ENCODE assay signal across 8 cellular contexts in the genomic region with DNA sequence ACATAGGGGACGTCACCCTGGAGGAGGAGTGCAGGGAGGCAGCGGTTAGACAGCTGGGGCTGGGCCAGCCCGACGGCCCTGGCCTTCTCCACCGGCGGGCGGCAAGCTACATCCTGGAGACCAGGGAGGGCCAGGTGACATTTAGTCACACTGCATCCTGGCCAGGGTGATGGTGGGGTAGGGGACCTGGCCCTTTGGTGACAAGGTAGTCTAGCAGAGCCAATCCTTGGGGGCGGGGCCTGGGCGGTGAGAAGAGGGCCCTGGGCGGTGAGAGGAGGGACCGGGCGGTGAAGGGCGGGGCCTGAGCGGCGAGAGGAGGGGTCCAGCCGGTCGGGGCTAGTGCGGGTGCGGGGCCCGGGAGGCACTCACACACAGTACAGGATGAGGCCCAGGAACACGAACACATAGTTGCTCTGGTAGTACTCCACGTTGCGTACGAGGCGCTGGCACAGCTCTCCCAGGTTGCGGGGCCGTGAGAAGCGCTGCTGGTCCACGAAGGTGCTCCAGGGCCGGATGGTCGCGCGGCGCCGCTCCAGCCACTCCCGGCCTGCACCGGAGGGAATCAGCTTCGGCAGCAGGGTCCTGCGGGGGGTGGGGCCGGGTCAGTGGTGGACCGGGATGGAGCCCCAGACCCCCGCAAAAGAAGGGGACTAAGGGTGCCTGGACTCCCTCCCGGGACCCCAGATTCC.
DNase-seq lines count a peak whose midpoint lies in the region; ATAC-seq and TF ChIP-seq lines count a peak whose summit lies in the region.

No MANE protein-coding gene starts in this region.

- ATAC-seq in HG03521 (IDR thresholded peaks at IDR 0.05; ENCODE audit: unreplicated experiment), result peak; percentile 34

- H3K27me3 ChIP-seq in mucosa of rectum (ENCODE audit: control insufficient read depth in 2 of 2, insufficient read depth in 2 of 2, low read length in 2 of 2), result no peaks in the 10 kb centered on the region

- peaks cover 0 to 2% of the 10 kb centered on the region in 2 donors for H3K36me3 ChIP-seq in mucosa of rectum (ENCODE audit: control insufficient read depth in 2 of 2, insufficient read depth in 2 of 2, low read length in 2 of 2)

- peaks cover 19 to 25% of the 10 kb centered on the region in 2 donors for H3K4me1 ChIP-seq in mucosa of rectum (ENCODE audit: control insufficient read depth in 2 of 2, insufficient read depth in 2 of 2, low read length in 2 of 2)

- H3K27ac ChIP-seq in mucosa of rectum (ENCODE audit: low read depth in 2 of 2, low read length in 2 of 2), result peak overlapping the region; percentile 98

- H3K4me3 ChIP-seq in epithelial cell of esophagus (ENCODE audit: low read length) (peak overlapping the region; percentile 86), mucosa of rectum (ENCODE audit: low read length in 2 of 2) (peak overlapping the region; percentile 87 to 94)

- DNase-seq in SIG-M5 treated with dmso at 0.1 percent for 504 hours (lab: John Stamatoyannopoulos, UW; ENCODE audit: unreplicated experiment), result peak; percentile 35
- no peak for DNase-seq in SIG-M5 (lab: John Stamatoyannopoulos, UW)
- DNase-seq in NOMO-1 treated with DMSO at 0.1 percent for 48 hours (lab: John Stamatoyannopoulos, UW; ENCODE audit: unreplicated experiment), result peak; percentile 33
- DNase-seq in activated T-cell treated with anti-CD3 and anti-CD28 coated beads for 4 hours, result peak; percentile 78
- DNase-seq in epithelial cell of esophagus (ENCODE audit: low read depth), result peak; percentile 82
- peak; percentile 58 to 66 for DNase-seq in stimulated activated CD8-positive, alpha-beta memory T cell treated with anti-CD3 and anti-CD28 coated beads, Interleukin-4, amount 100 ng/mL, for 4 hours (ENCODE audit: low read depth in 2 of 2, low spot score in 1 of 2)

- no peaks in the 10 kb centered on the region for H3K9me3 ChIP-seq in mucosa of rectum (ENCODE audit: control insufficient read depth in 2 of 2, low read length in 2 of 2)

- H3K9ac ChIP-seq in mucosa of rectum (ENCODE audit: low read depth in 1 of 2, low read length in 2 of 2), result peak overlapping the region; percentile 93 to 99

- no peak for TF ChIP-seq CTCF in epithelial cell of esophagus (IDR thresholded peaks at IDR 0.05; ENCODE audit: insufficient read depth, low read depth, low read length, missing control alignments)
